ENCODE assay signal across 17 cellular contexts in the genomic region with DNA sequence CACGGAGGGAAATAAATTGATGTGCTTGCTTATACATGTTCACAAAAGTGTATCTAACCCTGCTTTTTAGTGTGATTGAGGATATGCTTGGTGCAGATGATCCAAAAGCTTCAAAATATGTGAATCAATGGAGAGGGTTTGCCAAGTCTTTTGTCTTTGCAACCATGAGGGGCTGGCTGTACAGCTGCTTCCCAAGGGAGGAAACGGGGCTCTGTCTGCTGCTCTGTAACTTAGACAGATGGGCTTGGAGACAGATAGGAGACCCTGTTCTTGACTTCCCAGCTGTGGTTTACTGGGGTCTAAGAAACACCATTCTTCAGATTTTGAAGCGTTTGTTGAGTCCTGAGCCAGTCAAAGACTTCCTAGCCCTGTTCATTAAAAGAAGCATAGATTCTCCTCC.
"Had no signal": no experiment of that assay in that cellular context is flagged by ENCODE, and none has a peak within 500 bp of the region (broad histone marks: within the 10 kb centered on the region; RNA-seq: fewer than 3 reads in every experiment).

No MANE protein-coding gene starts in this region.

- H3K27ac Mint-ChIP-seq: activated naive CD4-positive, alpha-beta T cell treated with anti-CD3 and anti-CD28 coated beads, Interleukin-2, amount 50 U/mL, for 24 hours; memory B cell; stimulated activated naive CD8-positive, alpha-beta T cell treated with anti-CD3 and anti-CD28 coated beads, Interleukin-15, Interleukin-2, amounts not matched to agents 100 ng/mL and 50 ng/mL, for 24 hours had no signal

- H3K4me1 Mint-ChIP-seq: activated naive CD4-positive, alpha-beta T cell treated with anti-CD3 and anti-CD28 coated beads, Interleukin-2, amount 50 U/mL, for 24 hours; memory B cell; naive B cell had no signal

- H3K4me1 ChIP-seq: breast epithelium, psoas muscle had no signal

- H3K27ac ChIP-seq: breast epithelium, ovary, psoas muscle, WERI-Rb-1 had no signal

- H3K27me3 ChIP-seq: ascending aorta, breast epithelium, esophagus muscularis mucosa, ovary had no signal

- H3K9me3 Mint-ChIP-seq: activated naive CD4-positive, alpha-beta T cell treated with anti-CD3 and anti-CD28 coated beads, Interleukin-2, amount 50 U/mL, for 24 hours; memory B cell; stimulated activated naive CD8-positive, alpha-beta T cell treated with anti-CD3 and anti-CD28 coated beads, Interleukin-15, Interleukin-2, amounts not matched to agents 100 ng/mL and 50 ng/mL, for 24 hours had no signal

- ATAC-seq: left ventricle myocardium superior, mucosa of descending colon, psoas muscle, right cardiac atrium had no signal

- H3K36me3 Mint-ChIP-seq: activated naive CD4-positive, alpha-beta T cell treated with anti-CD3 and anti-CD28 coated beads, Interleukin-2, amount 50 U/mL, for 24 hours had no signal

- H3K4me3 ChIP-seq: ascending aorta, breast epithelium, esophagus muscularis mucosa, mucosa of descending colon, ovary, psoas muscle had no signal

- H3K9me3 ChIP-seq: ascending aorta, breast epithelium, esophagus muscularis mucosa, mucosa of descending colon, ovary, psoas muscle had no signal

- H3K36me3 ChIP-seq: ascending aorta, breast epithelium, ovary, WERI-Rb-1 had no signal

- DNase-seq: activated CD4-positive, alpha-beta T cell treated with anti-CD3 and anti-CD28 coated beads, Interleukin-2, amount 50 U/mL, for 4 hours; activated gamma-delta T cell; cortex of kidney; left ventricle myocardium superior; mucosa of descending colon; naive B cell; ovary; psoas muscle; right cardiac atrium; trophoblast cell; WERI-Rb-1 had no signal

- H3K4me3 Mint-ChIP-seq: activated naive CD4-positive, alpha-beta T cell treated with anti-CD3 and anti-CD28 coated beads, Interleukin-2, amount 50 U/mL, for 24 hours; memory B cell; naive B cell; stimulated activated naive CD8-positive, alpha-beta T cell treated with anti-CD3 and anti-CD28 coated beads, Interleukin-15, Interleukin-2, amounts not matched to agents 100 ng/mL and 50 ng/mL, for 24 hours had no signal
